10 cellular contexts compared by ENCODE assay signal in the genomic region with DNA sequence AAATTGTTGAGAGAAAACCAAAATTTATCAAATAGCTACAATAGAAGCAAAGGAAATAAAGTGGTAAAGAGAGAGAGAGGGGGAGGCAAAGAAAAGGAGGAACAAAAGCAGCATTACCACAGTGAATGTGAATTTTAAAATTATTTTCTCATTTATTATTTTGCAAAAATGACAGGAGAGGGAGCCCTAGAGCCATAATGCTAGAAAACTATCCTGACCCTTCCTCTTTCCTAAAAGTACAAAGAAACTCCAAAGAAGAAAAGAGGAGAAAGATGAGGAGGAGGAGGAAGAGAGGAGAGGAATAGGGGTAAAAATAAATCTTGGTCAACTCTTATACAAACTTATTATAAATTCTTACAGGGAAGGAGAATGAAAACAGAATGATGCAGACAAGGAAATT.
A peak's percentile ranks its signal among the peaks of the same experiment; 100 is the strongest.
DNase-seq lines count a peak whose midpoint lies in the region; ATAC-seq and TF ChIP-seq lines count a peak whose summit lies in the region.
"Had no signal": no experiment of that assay in that cellular context is flagged by ENCODE, and none has a peak within 500 bp of the region (broad histone marks: within the 10 kb centered on the region; RNA-seq: fewer than 3 reads in every experiment).

No MANE protein-coding gene starts in this region.

- CTCF ChIA-PET in BJ (lab: Yijun Ruan, JAX): interaction anchor here (0.6 to 4.2 kb wide), 12 partner anchors 9 to 1230 kb away, joined by 3 to 26 read pairs (median 6); no protein-coding TSS in a partner anchor

- H3K4me2 ChIP-seq in SU-DHL-6 (ENCODE audit: low read depth, low read length, poor library complexity, severe bottlenecking): no peak overlapping the region

- no peaks in the 10 kb centered on the region for H3K4me1 ChIP-seq in suprapubic skin
- H3K4me1 ChIP-seq: sigmoid colon had no signal

- no peaks in the 10 kb centered on the region for H3F3A ChIP-seq in SU-DHL-6 (ENCODE audit: insufficient read depth)

- no peak overlapping the region for H3K9ac ChIP-seq in SU-DHL-6 (ENCODE audit: low read length)

- POLR2A ChIA-PET in BJ (lab: Charles Lee): no interaction called here

- H3K9me2 ChIP-seq in SU-DHL-6 (replicated peaks; ENCODE audit: insufficient read depth, low read length): no peaks in the 10 kb centered on the region

- TF ChIP-seq POLR2A in suprapubic skin (IDR thresholded peaks at IDR 0.05): no peak
- no peak for TF ChIP-seq POLR2A in erythroblast (IDR thresholded peaks at IDR 0.05; ENCODE audit: low read length)

- H3K36me3 ChIP-seq in BJ (ENCODE audit: control insufficient read depth, insufficient read depth, low read length): no peaks in the 10 kb centered on the region
- no peaks in the 10 kb centered on the region for H3K36me3 ChIP-seq in SU-DHL-6 (ENCODE audit: low read length)
- H3K36me3 ChIP-seq in suprapubic skin: no peaks in the 10 kb centered on the region
- H3K36me3 ChIP-seq: sigmoid colon had no signal

- no peaks in the 10 kb centered on the region for H3K9me3 ChIP-seq in SU-DHL-6 (ENCODE audit: insufficient read depth, low read length)
- no peaks in the 10 kb centered on the region for H3K9me3 ChIP-seq in suprapubic skin
- H3K9me3 ChIP-seq: sigmoid colon had no signal

- H4K20me1 ChIP-seq in SU-DHL-6 (ENCODE audit: low read depth, low read length): no peaks in the 10 kb centered on the region

- DNase-seq in BJ (ENCODE audit: low read depth) (no peak), HFF-Myc (ENCODE audit: extremely low read depth, low read depth) (no peak), inferior parietal cortex (ENCODE audit: extremely low spot score) (peak; percentile 27), suprapubic skin (ENCODE audit: low spot score in 2 of 2) (no peak), erythroblast (lab: John Stamatoyannopoulos, UW) (no peak), caudate nucleus (lab: John Stamatoyannopoulos, UW) (no peak)
- DNase-seq: sigmoid colon; stimulated activated naive CD4-positive, alpha-beta T cell had no signal

- H3K4me3 ChIP-seq in BJ (ENCODE audit: low read depth, low read length): no peak overlapping the region
- H3K4me3 ChIP-seq in HFF-Myc (replicated peaks; ENCODE audit: low read depth, low read length): no peak overlapping the region
- no peak overlapping the region for H3K4me3 ChIP-seq in SU-DHL-6 (ENCODE audit: insufficient read depth, low read length, poor library complexity, severe bottlenecking)
- no peak overlapping the region for H3K4me3 ChIP-seq in suprapubic skin
- H3K4me3 ChIP-seq: sigmoid colon had no signal

- no peak overlapping the region for H2AFZ ChIP-seq in SU-DHL-6 (ENCODE audit: low read depth, low read length, severe bottlenecking)

- H3K27me3 ChIP-seq in BJ (ENCODE audit: control insufficient read depth, insufficient read depth, low read length) (no peaks in the 10 kb centered on the region), SU-DHL-6 (ENCODE audit: low read length) (no peaks in the 10 kb centered on the region), suprapubic skin (no peaks in the 10 kb centered on the region)
- H3K27me3 ChIP-seq: sigmoid colon had no signal

- TF ChIP-seq EP300 in suprapubic skin (IDR thresholded peaks at IDR 0.05): no peak

- no peaks in the 10 kb centered on the region for H3K79me2 ChIP-seq in SU-DHL-6 (ENCODE audit: insufficient read depth, low read length)

- peak; percentile 44 for TF ChIP-seq CTCF in BJ (IDR thresholded peaks at IDR 0.05; ENCODE audit: insufficient read depth, low read depth, low read length)
- TF ChIP-seq CTCF in HFF-Myc (IDR thresholded peaks at IDR 0.05; ENCODE audit: low read depth, low read length, missing control alignments): peak; percentile 13
- TF ChIP-seq CTCF in SU-DHL-6 (IDR thresholded peaks at IDR 0.05; ENCODE audit: insufficient read depth, low read length, poor library complexity, severe bottlenecking): peak; percentile 19
- no peak for TF ChIP-seq CTCF in suprapubic skin (IDR thresholded peaks at IDR 0.05)

- no peak overlapping the region for H3K27ac ChIP-seq in SU-DHL-6 (ENCODE audit: low read depth, low read length)
- no peak overlapping the region for H3K27ac ChIP-seq in suprapubic skin
- H3K27ac ChIP-seq in caudate nucleus (ENCODE audit: low read depth, low read length): no peak overlapping the region
- H3K27ac ChIP-seq: sigmoid colon had no signal

- ATAC-seq in GM21526 (IDR thresholded peaks at IDR 0.05; ENCODE audit: low FRiP score, unreplicated experiment): no peak

Comparison
In these comparisons a context has a peak if more than half of its experiments do, and no peak if none do; other contexts are left out.
1. CTCF ChIP-seq: peak in BJ (single experiment), HFF-Myc (single experiment) and SU-DHL-6 (single experiment); none in suprapubic skin (0 of 2).